8 cellular contexts compared by ENCODE assay signal in the genomic region with DNA sequence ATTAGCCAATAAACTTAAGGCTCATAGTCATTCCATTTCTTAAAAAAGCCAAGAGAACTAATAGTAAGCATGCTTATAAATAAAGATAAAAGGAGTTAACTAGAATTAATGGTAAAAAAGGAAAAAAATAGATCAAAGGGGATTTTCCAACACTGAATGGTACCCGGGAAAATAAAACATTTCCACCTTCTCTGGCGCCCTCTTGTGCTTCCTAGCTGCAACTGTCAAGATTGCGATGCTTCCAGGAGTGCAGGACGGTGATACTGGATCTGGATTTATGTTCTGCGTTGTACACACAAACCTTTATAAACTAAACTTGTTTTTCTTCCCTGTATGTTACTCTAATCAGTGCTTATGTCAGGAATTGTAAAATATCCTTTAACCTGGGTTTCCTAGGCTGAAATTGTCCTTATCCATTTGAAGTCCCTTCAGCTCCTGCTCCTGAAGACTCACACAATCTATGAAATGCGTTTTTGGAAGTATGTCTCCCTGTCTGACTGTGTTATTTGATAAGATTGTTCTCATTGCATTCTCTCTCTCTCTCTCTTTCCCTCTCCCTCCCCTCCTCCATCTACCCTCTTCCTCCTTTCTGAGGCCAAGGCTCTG. TPM values are rescaled to one million over a fixed set of nuclear protein-coding genes. Genes with fewer than 3 reads are reported as not detected.
A peak's percentile ranks its signal among the peaks of the same experiment; 100 is the strongest.
DNase-seq lines count a peak whose midpoint lies in the region; ATAC-seq and TF ChIP-seq lines count a peak whose summit lies in the region.

No MANE protein-coding gene starts in this region.

- H3K56ac ChIP-seq in mesendoderm (ENCODE audit: low read length): no peak overlapping the region

- POLR2A ChIA-PET in OCI-LY7 (lab: Charles Lee): interaction anchor here (1.2 kb wide), 1 partner anchor 73 kb away, joined by 4 read pairs; no protein-coding TSS in a partner anchor

- H2AFZ ChIP-seq in OCI-LY7 (ENCODE audit: low read length): peak overlapping the region; percentile 21; the same call in 1 of the 2 replicates

- no peaks in the 10 kb centered on the region for H3K9me3 ChIP-seq in OCI-LY7 (ENCODE audit: low read length)

- BruUV-seq in OCI-LY7 (replicated peaks; lab: Mats Ljungman, UMichigan): no TSS peak

- peak; percentile 90 for TF ChIP-seq CTCF in OCI-LY7 (conservative IDR thresholded peaks at IDR 0.05; ENCODE audit: low read length)
- peak; percentile 34 for TF ChIP-seq CTCF in coronary artery (IDR thresholded peaks at IDR 0.05)

- H3K4ac ChIP-seq in mesendoderm (ENCODE audit: low read depth, low read length): no peak overlapping the region

- H3K4me1 ChIP-seq in OCI-LY7 (ENCODE audit: insufficient read depth, low read length, poor library complexity, severe bottlenecking) (no peaks in the 10 kb centered on the region), mesendoderm (ENCODE audit: control insufficient read depth, low read depth, low read length) (no peaks in the 10 kb centered on the region)

- no peak overlapping the region for H2BK15ac ChIP-seq in mesendoderm (replicated peaks; ENCODE audit: low read depth)

- H4K8ac ChIP-seq in mesendoderm (ENCODE audit: low read depth, low read length): no peak overlapping the region

- H3K4me2 ChIP-seq in OCI-LY7 (ENCODE audit: low read length): no peak overlapping the region
- no peak overlapping the region for H3K4me2 ChIP-seq in mesendoderm (ENCODE audit: low read length)

- H3K18ac ChIP-seq in mesendoderm (ENCODE audit: low read length): no peak overlapping the region

- no peak overlapping the region for H2AK5ac ChIP-seq in mesendoderm (ENCODE audit: low read length)

- H3K27ac ChIP-seq in OCI-LY7 (ENCODE audit: low read depth, low read length, poor library complexity, severe bottlenecking): no peak overlapping the region
- H3K27ac ChIP-seq in coronary artery: no peak overlapping the region
- H3K27ac ChIP-seq in mesendoderm (ENCODE audit: low read depth, low read length): no peak overlapping the region

- no peaks in the 10 kb centered on the region for H3K79me1 ChIP-seq in mesendoderm (ENCODE audit: low read length)

- peak; percentile 33 for DNase-seq in stimulated activated CD4-positive, alpha-beta T cell treated with anti-CD3 and anti-CD28 coated beads, Interleukin-2, amount 100 ng/mL, for 24 hours
- DNase-seq in stimulated activated CD4-positive, alpha-beta T cell treated with anti-CD3 and anti-CD28 coated beads, Interleukin-4, amount 100 ng/mL, for 4 hours: no peak
- peak; percentile 35 for DNase-seq in OCI-LY7 (ENCODE audit: low spot score)
- DNase-seq in coronary artery (ENCODE audit: low spot score): no peak
- peak; percentile 37 for DNase-seq in mesendoderm
- DNase-seq in ureter (ENCODE audit: low spot score): no peak

- no peak overlapping the region for H3K23ac ChIP-seq in mesendoderm (ENCODE audit: low read length)

- no peaks in the 10 kb centered on the region for H4K20me1 ChIP-seq in OCI-LY7 (ENCODE audit: insufficient read depth, low read length)

- no peak overlapping the region for H2BK5ac ChIP-seq in mesendoderm (ENCODE audit: low read length)

- no peaks in the 10 kb centered on the region for H3K79me2 ChIP-seq in OCI-LY7 (ENCODE audit: insufficient read depth, low read depth, low read length)
- H3K79me2 ChIP-seq in mesendoderm (ENCODE audit: control insufficient read depth, insufficient read depth, low read length): no peaks in the 10 kb centered on the region

- H3K27me3 ChIP-seq in mesendoderm (ENCODE audit: insufficient read depth, low read length, poor library complexity): no peaks in the 10 kb centered on the region

- no peak overlapping the region for H2BK120ac ChIP-seq in mesendoderm (ENCODE audit: low read depth, low read length)

- H3K4me3 ChIP-seq in OCI-LY7 (ENCODE audit: low read depth, low read length, poor library complexity, severe bottlenecking) (no peak overlapping the region), coronary artery (no peak overlapping the region), mesendoderm (ENCODE audit: low read length) (no peak overlapping the region)

- no peak overlapping the region for H3K9ac ChIP-seq in mesendoderm (ENCODE audit: low read length)

- H4K5ac ChIP-seq in mesendoderm (ENCODE audit: low read length): no peak overlapping the region

- no peaks in the 10 kb centered on the region for H3K9me2 ChIP-seq in OCI-LY7 (ENCODE audit: insufficient read depth, low read length)

- peak; percentile 64 for ATAC-seq in HG03045 (IDR thresholded peaks at IDR 0.05; ENCODE audit: unreplicated experiment)
- ATAC-seq in GM21619 (IDR thresholded peaks at IDR 0.05; ENCODE audit: unreplicated experiment): no peak

- intact Hi-C loops in OCI-LY7 (cut with micrococcal nuclease; ENCODE audit: unreplicated experiment): loop anchor here (1.0 to 10.0 kb wide), 2 partner anchors 226 to 419 kb away; no protein-coding TSS in a partner anchor

- H3K36me3 ChIP-seq in OCI-LY7 (ENCODE audit: insufficient read depth, low read length) (no peaks in the 10 kb centered on the region), mesendoderm (ENCODE audit: control insufficient read depth, insufficient read depth, low read length) (no peaks in the 10 kb centered on the region)

- CTCF ChIA-PET in OCI-LY7 (lab: Charles Lee; ENCODE audit: unreplicated experiment): no interaction called here

- no CpG with 5 or more reads among the region's 6 CpGs for WGBS in mesendoderm (ENCODE audit: extremely low coverage, insufficient coverage, low lambda C conversion rate)

RNA-seq across cellular contexts. Expression of gene HTATIP2, which starts 9.6 kb away (rescaled TPM):
- total RNA-seq in OCI-LY7 (2014; rRNA removed; shearing (Covaris generic)): not detected in 2 replicates
- total RNA-seq in OCI-LY7 (2022) (13.9 and 18.2 TPM in 2 replicates), ureter (29.2 TPM)
- polyA plus RNA-seq in mesendoderm (2013, experiment 1 of 2): 39.4 TPM
- 38.3 TPM for polyA plus RNA-seq in mesendoderm (2013, experiment 2 of 2)

RNA-seq across cellular contexts. Expression of gene PRMT3, which starts 33.6 kb away (rescaled TPM):
- 23.9 and 34.0 TPM in 2 replicates for total RNA-seq in OCI-LY7 (2014; rRNA removed; shearing (Covaris generic))
- total RNA-seq in OCI-LY7 (2022) (44.6 and 50.0 TPM in 2 replicates), ureter (26.5 TPM)
- 27.8 TPM for polyA plus RNA-seq in mesendoderm (2013, experiment 1 of 2)
- 29.1 TPM for polyA plus RNA-seq in mesendoderm (2013, experiment 2 of 2)

Comparison
In these comparisons a context has a peak if more than half of its experiments do, and no peak if none do; other contexts are left out.
1. DNase-seq: peak in stimulated activated CD4-positive, alpha-beta T cell treated with anti-CD3 and anti-CD28 coated beads, Interleukin-2, amount 100 ng/mL, for 24 hours (2 of 2), OCI-LY7 (single experiment) and mesendoderm (single experiment); none in stimulated activated CD4-positive, alpha-beta T cell treated with anti-CD3 and anti-CD28 coated beads, Interleukin-4, amount 100 ng/mL, for 4 hours (0 of 2), coronary artery (single experiment) and ureter (single experiment).